In the genomic region with DNA sequence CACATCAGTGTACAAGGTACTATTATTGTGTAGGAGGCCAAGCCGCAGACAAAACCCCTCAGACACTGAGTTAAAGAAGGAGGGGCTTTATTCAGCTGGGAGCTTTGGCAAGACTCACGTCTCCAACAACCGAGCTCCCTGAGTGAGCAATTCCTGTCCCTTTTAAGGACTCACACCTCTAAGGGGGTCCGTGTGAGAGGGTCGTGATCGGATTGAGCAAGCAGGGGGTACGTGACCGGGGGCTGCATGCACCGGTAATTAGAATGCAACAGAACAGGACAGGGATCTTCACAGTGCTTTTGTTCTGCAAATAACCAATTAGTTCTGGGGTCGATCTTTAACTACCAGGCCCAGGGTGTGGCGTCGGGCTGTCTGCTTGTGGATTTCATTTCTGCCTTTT, we compare ENCODE assay signal across 5 cellular contexts.
A peak's percentile ranks its signal among the peaks of the same experiment; 100 is the strongest.
DNase-seq lines count a peak whose midpoint lies in the region; TF ChIP-seq lines count a peak whose summit lies in the region.
"Not testable (repeated sequence)": the region's sequence is repeated elsewhere in the genome, so short reads cannot be mapped to it uniquely, and the experiment has no call there.

No MANE protein-coding gene starts in this region.

- TF ChIP-seq EP300 in esophagus muscularis mucosa (IDR thresholded peaks at IDR 0.05) = not testable (repeated sequence)

- H3K4me3 ChIP-seq in A673 (ENCODE audit: low read depth, low read length, poor library complexity, severe bottlenecking); SJCRH30; esophagus muscularis mucosa: not testable (repeated sequence)

- TF ChIP-seq POLR2A in esophagus muscularis mucosa (IDR thresholded peaks at IDR 0.05; ENCODE audit: low read depth) = not testable (repeated sequence)

- H3K27me3 ChIP-seq in A673 (replicated peaks; ENCODE audit: insufficient read depth, low read depth, low read length, poor library complexity); SJCRH30; esophagus muscularis mucosa: not testable (repeated sequence)

- CTCF ChIA-PET in A673 (lab: Charles Lee) = not testable (repeated sequence)

- H3K27ac Mint-ChIP-seq in nephron = peak overlapping the region in 2 of 3 experiments; percentile 50 to 57

- not testable (repeated sequence) for H3K9me3 ChIP-seq in A673 (ENCODE audit: low read depth, low read length, poor library complexity, severe bottlenecking); SJCRH30 (replicated peaks); esophagus muscularis mucosa

- POLR2A ChIA-PET in A673 (lab: Charles Lee; ENCODE audit: low non-redundant PET) = not testable (repeated sequence)

- H3K36me3 ChIP-seq in A673 (ENCODE audit: insufficient read depth, low read length, poor library complexity, severe bottlenecking); SJCRH30; esophagus muscularis mucosa: not testable (repeated sequence)

- WGBS in esophagus muscularis mucosa = 90% methylated on average over 12 of the region's 12 CpGs

- H3K4me3 Mint-ChIP-seq in nephron = not testable (repeated sequence)

- H3K9me3 Mint-ChIP-seq in nephron = peaks cover 24% of the 10 kb centered on the region

- not testable (repeated sequence) for TF ChIP-seq CTCF in A673 (conservative IDR thresholded peaks at IDR 0.05; ENCODE audit: low read depth, low read length); esophagus muscularis mucosa (IDR thresholded peaks at IDR 0.05); nephron (IDR thresholded peaks at IDR 0.05; ENCODE audit: unreplicated experiment in 3 of 3)

- not testable (repeated sequence) for BruUV-seq in A673 (replicated peaks; lab: Mats Ljungman, UMichigan)

- intact Hi-C loops in A673 (cut with micrococcal nuclease; ENCODE audit: unreplicated experiment); esophagus muscularis mucosa (cut with DNase I): not testable (repeated sequence)

- H3K4me1 ChIP-seq in A673 (ENCODE audit: insufficient read depth, low read length, poor library complexity, severe bottlenecking); SJCRH30; esophagus muscularis mucosa: not testable (repeated sequence)

- H3K27ac ChIP-seq in A673 (ENCODE audit: low read depth, low read length, poor library complexity, severe bottlenecking); esophagus muscularis mucosa (replicated peaks in 1 of 4): not testable (repeated sequence)
- peak overlapping the region; percentile 70 for H3K27ac ChIP-seq in SJCRH30

- H3K4me1 Mint-ChIP-seq in nephron = not testable (repeated sequence)

- H3K27me3 Mint-ChIP-seq in nephron (ENCODE audit: low read depth) = not testable (repeated sequence)

- H3K36me3 Mint-ChIP-seq in nephron (ENCODE audit: low read depth) = not testable (repeated sequence)

- DNase-seq in A673 (ENCODE audit: low spot score) (peak; percentile 37), MV-4-11 (lab: John Stamatoyannopoulos, UW) (peak; percentile 37), SJCRH30 (peak; percentile 46 to 52), esophagus muscularis mucosa (ENCODE audit: extremely low spot score) (peak; percentile 53)
